In the genomic region with DNA sequence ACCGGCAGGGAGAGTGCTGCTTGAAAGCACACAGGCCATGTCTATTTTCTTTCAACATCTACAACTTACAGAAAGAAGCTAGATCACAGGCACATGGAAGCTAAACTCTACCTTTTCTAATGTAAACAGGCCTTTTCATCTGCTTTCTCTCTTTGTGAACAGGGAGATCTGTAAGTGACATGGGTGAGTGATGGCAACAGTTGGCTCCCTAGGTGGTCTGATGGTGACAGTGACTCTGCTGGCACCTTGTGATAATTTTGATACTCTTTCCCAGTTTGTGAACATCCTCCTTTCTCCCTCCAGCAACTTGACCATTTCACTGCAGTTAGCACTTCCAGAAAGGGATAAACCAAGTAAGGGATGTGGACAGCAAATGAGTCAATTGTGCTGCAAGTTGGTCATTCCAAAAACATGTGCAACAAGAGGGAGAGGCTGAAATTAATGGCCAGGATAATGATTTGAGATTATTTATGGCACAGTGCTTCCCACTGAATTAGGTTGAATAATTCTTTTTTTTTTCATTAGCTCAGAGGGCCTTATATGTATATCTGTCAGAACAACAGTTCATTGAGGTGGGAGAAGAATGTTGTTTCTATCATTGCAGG, we compare ENCODE assay signal across 1 cellular context.
TF ChIP-seq lines count a peak whose summit lies in the region.

No MANE protein-coding gene starts in this region.

TF ChIP-seq in SK-N-SH, 30 proteins besides CTCF, POLR2A, EP300 and RAD21 (continued from another document):
- TF ChIP-seq, protein P1, sequence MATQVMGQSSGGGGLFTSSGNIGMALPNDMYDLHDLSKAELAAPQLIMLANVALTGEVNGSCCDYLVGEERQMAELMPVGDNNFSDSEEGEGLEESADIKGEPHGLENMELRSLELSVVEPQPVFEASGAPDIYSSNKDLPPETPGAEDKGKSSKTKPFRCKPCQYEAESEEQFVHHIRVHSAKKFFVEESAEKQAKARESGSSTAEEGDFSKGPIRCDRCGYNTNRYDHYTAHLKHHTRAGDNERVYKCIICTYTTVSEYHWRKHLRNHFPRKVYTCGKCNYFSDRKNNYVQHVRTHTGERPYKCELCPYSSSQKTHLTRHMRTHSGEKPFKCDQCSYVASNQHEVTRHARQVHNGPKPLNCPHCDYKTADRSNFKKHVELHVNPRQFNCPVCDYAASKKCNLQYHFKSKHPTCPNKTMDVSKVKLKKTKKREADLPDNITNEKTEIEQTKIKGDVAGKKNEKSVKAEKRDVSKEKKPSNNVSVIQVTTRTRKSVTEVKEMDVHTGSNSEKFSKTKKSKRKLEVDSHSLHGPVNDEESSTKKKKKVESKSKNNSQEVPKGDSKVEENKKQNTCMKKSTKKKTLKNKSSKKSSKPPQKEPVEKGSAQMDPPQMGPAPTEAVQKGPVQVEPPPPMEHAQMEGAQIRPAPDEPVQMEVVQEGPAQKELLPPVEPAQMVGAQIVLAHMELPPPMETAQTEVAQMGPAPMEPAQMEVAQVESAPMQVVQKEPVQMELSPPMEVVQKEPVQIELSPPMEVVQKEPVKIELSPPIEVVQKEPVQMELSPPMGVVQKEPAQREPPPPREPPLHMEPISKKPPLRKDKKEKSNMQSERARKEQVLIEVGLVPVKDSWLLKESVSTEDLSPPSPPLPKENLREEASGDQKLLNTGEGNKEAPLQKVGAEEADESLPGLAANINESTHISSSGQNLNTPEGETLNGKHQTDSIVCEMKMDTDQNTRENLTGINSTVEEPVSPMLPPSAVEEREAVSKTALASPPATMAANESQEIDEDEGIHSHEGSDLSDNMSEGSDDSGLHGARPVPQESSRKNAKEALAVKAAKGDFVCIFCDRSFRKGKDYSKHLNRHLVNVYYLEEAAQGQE (IDR thresholded peaks at IDR 0.05; ENCODE audit: low read depth, low read length), result peak; percentile 87
- TF ChIP-seq FOSL2 (IDR thresholded peaks at IDR 0.05; ENCODE audit: borderline replicate concordance, low read depth), result peak; percentile 87; the same call in 1 of the 2 replicates
- TF ChIP-seq, protein P2, sequence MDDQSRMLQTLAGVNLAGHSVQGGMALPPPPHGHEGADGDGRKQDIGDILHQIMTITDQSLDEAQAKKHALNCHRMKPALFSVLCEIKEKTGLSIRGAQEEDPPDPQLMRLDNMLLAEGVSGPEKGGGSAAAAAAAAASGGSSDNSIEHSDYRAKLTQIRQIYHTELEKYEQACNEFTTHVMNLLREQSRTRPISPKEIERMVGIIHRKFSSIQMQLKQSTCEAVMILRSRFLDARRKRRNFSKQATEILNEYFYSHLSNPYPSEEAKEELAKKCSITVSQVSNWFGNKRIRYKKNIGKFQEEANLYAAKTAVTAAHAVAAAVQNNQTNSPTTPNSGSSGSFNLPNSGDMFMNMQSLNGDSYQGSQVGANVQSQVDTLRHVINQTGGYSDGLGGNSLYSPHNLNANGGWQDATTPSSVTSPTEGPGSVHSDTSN (IDR thresholded peaks at IDR 0.05), result peak; percentile 94
- no peak for TF ChIP-seq MXI1 (IDR thresholded peaks at IDR 0.05; ENCODE audit: low read depth, low read length)
- no peak for TF ChIP-seq GABPA (IDR thresholded peaks at IDR 0.05; ENCODE audit: low read depth)
- no peak for TF ChIP-seq YY1 (IDR thresholded peaks at IDR 0.05; ENCODE audit: low read depth)
- TF ChIP-seq, protein P3, sequence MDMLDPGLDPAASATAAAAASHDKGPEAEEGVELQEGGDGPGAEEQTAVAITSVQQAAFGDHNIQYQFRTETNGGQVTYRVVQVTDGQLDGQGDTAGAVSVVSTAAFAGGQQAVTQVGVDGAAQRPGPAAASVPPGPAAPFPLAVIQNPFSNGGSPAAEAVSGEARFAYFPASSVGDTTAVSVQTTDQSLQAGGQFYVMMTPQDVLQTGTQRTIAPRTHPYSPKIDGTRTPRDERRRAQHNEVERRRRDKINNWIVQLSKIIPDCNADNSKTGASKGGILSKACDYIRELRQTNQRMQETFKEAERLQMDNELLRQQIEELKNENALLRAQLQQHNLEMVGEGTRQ (IDR thresholded peaks at IDR 0.05; ENCODE audit: borderline replicate concordance, low read depth, low read length), result no peak
- TF ChIP-seq CHD2 (IDR thresholded peaks at IDR 0.05; ENCODE audit: low read length, partially characterized antibody), result no peak
- no peak for TF ChIP-seq RFX5 (IDR thresholded peaks at IDR 0.05; ENCODE audit: low read length)
- peak; percentile 73; the same call in 1 of the 2 replicates for TF ChIP-seq TEAD4 (IDR thresholded peaks at IDR 0.05; ENCODE audit: borderline replicate concordance, insufficient read depth)
- no peak for TF ChIP-seq FOXM1 (IDR thresholded peaks at IDR 0.05; ENCODE audit: low read depth)
- TF ChIP-seq, protein P4, sequence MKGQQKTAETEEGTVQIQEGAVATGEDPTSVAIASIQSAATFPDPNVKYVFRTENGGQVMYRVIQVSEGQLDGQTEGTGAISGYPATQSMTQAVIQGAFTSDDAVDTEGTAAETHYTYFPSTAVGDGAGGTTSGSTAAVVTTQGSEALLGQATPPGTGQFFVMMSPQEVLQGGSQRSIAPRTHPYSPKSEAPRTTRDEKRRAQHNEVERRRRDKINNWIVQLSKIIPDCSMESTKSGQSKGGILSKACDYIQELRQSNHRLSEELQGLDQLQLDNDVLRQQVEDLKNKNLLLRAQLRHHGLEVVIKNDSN (IDR thresholded peaks at IDR 0.05; ENCODE audit: borderline replicate concordance, low read depth), result no peak
- TF ChIP-seq TCF12 (IDR thresholded peaks at IDR 0.05), result peak; percentile 89
- TF ChIP-seq NFIC (IDR thresholded peaks at IDR 0.05; ENCODE audit: borderline replicate concordance), result peak; percentile 76; the same call in 1 of the 2 replicates
- no peak for TF ChIP-seq ELF1 (IDR thresholded peaks at IDR 0.05)
- peak; percentile 87 for TF ChIP-seq JUND (IDR thresholded peaks at IDR 0.05)
